In genomic region chr1:237211031-237211430, GRCh38 we compare ENCODE assay signal across 24 cellular contexts.
"Had no signal": no experiment of that assay in that cellular context is flagged by ENCODE, and none has a peak within 500 bp of the region (broad histone marks: within the 10 kb centered on the region; RNA-seq: fewer than 3 reads in every experiment).

No MANE protein-coding gene starts in this region.

- DNase-seq: activated CD4-positive, alpha-beta memory T cell treated with anti-CD3 and anti-CD28 coated beads, Interleukin-2, amount 10 ng/mL, durations not matched to agents 7 days and 5 days; activated CD4-positive, alpha-beta T cell treated with anti-CD3 and anti-CD28 coated beads for 36 hours; activated CD4-positive, alpha-beta T cell treated with anti-CD3 and anti-CD28 coated beads, Interleukin-2, amount 50 U/mL, for 1 hour; activated gamma-delta T cell; activated naive CD4-positive, alpha-beta T cell treated with anti-CD3 and anti-CD28 coated beads, Interleukin-2, amount 10 ng/mL, durations not matched to agents 7 days and 5 days; activated naive CD8-positive, alpha-beta T cell treated with anti-CD3 and anti-CD28 coated beads for 36 hours; activated T-cell treated with anti-CD3 and anti-CD28 coated beads for 4 hours; activated T-cell treated with anti-CD3 and anti-CD28 coated beads, Interleukin-2, amount 50 U/mL, for 48 hours; anterior cingulate cortex; central memory CD4-positive, alpha-beta T cell; NCI-H1092; NCI-H1417; NCI-H2029; NCI-H2107; NCI-H226; NCI-H526; NCI-H82; T-cell; T-helper 2 cell; WERI-Rb-1 had no signal

- ATAC-seq: activated CD4-positive, alpha-beta T cell treated with anti-CD3 and anti-CD28 coated beads for 36 hours; activated T-helper 17 cell treated with anti-CD3 and anti-CD28 coated beads, Interleukin-2, amount 50 U/mL, for 72 hours; T-cell had no signal

- H3K4me2 ChIP-seq: KMS-11 had no signal

- H3K9ac ChIP-seq: KMS-11 had no signal

- H3K27ac ChIP-seq: KMS-11, SK-N-MC, WERI-Rb-1 had no signal

- H3K4me3 ChIP-seq: SK-N-MC had no signal

- H3K36me3 ChIP-seq: WERI-Rb-1 had no signal

- FAIRE-seq: RCC 7860 had no signal
